Comparison of ENCODE assay signal across 27 cellular contexts in genomic region chr20:57163041-57163440, GRCh38.
DNase-seq lines count a peak whose midpoint lies in the region; ATAC-seq, FAIRE-seq and TF ChIP-seq lines count a peak whose summit lies in the region.
"Had no signal": no experiment of that assay in that cellular context is flagged by ENCODE, and none has a peak within 500 bp of the region (broad histone marks: within the 10 kb centered on the region; RNA-seq: fewer than 3 reads in every experiment).

No MANE protein-coding gene starts in this region.

- H3K4me3 ChIP-seq in cardiac muscle cell = no peak overlapping the region
- H3K4me3 ChIP-seq in HEK293 (ENCODE audit: low read depth, low read length) = no peak overlapping the region
- no peak overlapping the region for H3K4me3 ChIP-seq in K562
- H3K4me3 ChIP-seq: BLaER1 had no signal

- TF ChIP-seq POLR2A in K562 (conservative IDR thresholded peaks at IDR 0.05) = no peak

- no peak overlapping the region for H2AFZ ChIP-seq in K562 (ENCODE audit: low read depth, low read length)

- no peaks in the 10 kb centered on the region for H3K79me2 ChIP-seq in K562 (ENCODE audit: control insufficient read depth, insufficient read depth, low read length)

- ATAC-seq in K562 = no peak

- in situ Hi-C loops in K562 (cut with MboI) = no loop called here

- H3K9ac ChIP-seq in K562 (ENCODE audit: insufficient read depth in 1 of 2, low read depth in 2 of 2, low read length in 2 of 2) = no peak overlapping the region
- H3K9ac ChIP-seq: BLaER1 had no signal

- H3K4me1 ChIP-seq in cardiac muscle cell (ENCODE audit: low read depth) (peaks cover 35% of the 10 kb centered on the region), HEK293 (ENCODE audit: control insufficient read depth, insufficient read depth, low read length) (no peaks in the 10 kb centered on the region), K562 (replicated peaks in 1 of 2; ENCODE audit: control insufficient read depth in 2 of 2, insufficient read depth in 2 of 2, low read length in 2 of 2) (no peaks in the 10 kb centered on the region)
- H3K4me1 ChIP-seq: BE2C had no signal

- TF ChIP-seq RAD21 in K562 (CRISPR knock-in tag; conservative IDR thresholded peaks at IDR 0.05 in 1 of 2, IDR thresholded peaks at IDR 0.05 in 1 of 2) = no peak

- H3K36me3 ChIP-seq in cardiac muscle cell = no peaks in the 10 kb centered on the region
- H3K36me3 ChIP-seq in HEK293 (ENCODE audit: control insufficient read depth in 2 of 2, insufficient read depth in 1 of 2, low read length in 2 of 2) = no peaks in the 10 kb centered on the region
- no peaks in the 10 kb centered on the region for H3K36me3 ChIP-seq in K562 (ENCODE audit: control insufficient read depth, insufficient read depth, low read length)
- H3K36me3 ChIP-seq: BE2C, BLaER1 had no signal

- no peaks in the 10 kb centered on the region for H3K27me3 ChIP-seq in cardiac muscle cell
- H3K27me3 ChIP-seq in K562 (ENCODE audit: control insufficient read depth in 2 of 2, insufficient read depth in 2 of 2, low read length in 2 of 2) = peaks cover 14 to 69% of the 10 kb centered on the region in 2 experiments; a peak in 3 of 5 replicates
- H3K27me3 ChIP-seq: BE2C, BLaER1 had no signal

- POLR2A ChIA-PET in HEK293 (lab: Yijun Ruan, JAX) (no interaction called here), K562 (lab: Yijun Ruan, JAX) (no interaction called here)

- no peaks in the 10 kb centered on the region for H4K20me1 ChIP-seq in K562 (replicated peaks; ENCODE audit: control insufficient read depth, insufficient read depth, low read length)
- H4K20me1 ChIP-seq: BLaER1 had no signal

- no peak for TF ChIP-seq EP300 in K562 (IDR thresholded peaks at IDR 0.05; ENCODE audit: low read length)

- FAIRE-seq in K562 (lab: Jason Lieb, UNC) = no peak
- FAIRE-seq: A204.1, G401.6, GM12892, GM18507 had no signal

- CTCF ChIA-PET in HEK293 (lab: Yijun Ruan, JAX) (interaction anchor here (0.6 kb wide), 1 partner anchor 1339 kb away, joined by 5 read pairs; no protein-coding TSS in a partner anchor), K562 (lab: Yijun Ruan, JAX; ENCODE audit: low intra/inter-chr PET ratio) (no interaction called here)

- peak overlapping the region; percentile 89 for H3K27ac ChIP-seq in cardiac muscle cell
- no peak overlapping the region for H3K27ac ChIP-seq in HEK293 (ENCODE audit: extremely low read depth, low read depth, low read length)
- H3K27ac ChIP-seq in K562 (ENCODE audit: extremely low read depth, low read depth, low read length) = no peak overlapping the region
- H3K27ac ChIP-seq: BLaER1 had no signal

- no TSS peak for BruUV-seq in K562 (replicated peaks; lab: Mats Ljungman, UMichigan)

- intact Hi-C loops in cardiac septum (cut with DNase I) (no loop called here), K562 (cut with micrococcal nuclease) (no loop called here)

- no peaks in the 10 kb centered on the region for H3K9me1 ChIP-seq in K562 (ENCODE audit: control insufficient read depth, insufficient read depth, low read length)

- DNase-seq in cardiac muscle cell (ENCODE audit: low read depth in 1 of 2, low spot score in 1 of 2) (no peak), cardiac septum (ENCODE audit: low spot score) (no peak), ELR (ENCODE audit: low read depth) (peak; percentile 9), K562 (ENCODE audit: extremely low read depth in 1 of 4, low spot score in 3 of 4) (no peak), NCI-H510A (lab: John Stamatoyannopoulos, UW) (no peak), SIG-M5 treated with dmso at 0.1 percent for 504 hours (lab: John Stamatoyannopoulos, UW; ENCODE audit: unreplicated experiment) (no peak), OCI-M2 (lab: John Stamatoyannopoulos, UW; ENCODE audit: unreplicated experiment) (no peak)
- DNase-seq: 8988T; ACHN; BE2C; C1 segment of cervical spinal cord; CD4-positive, alpha-beta memory T cell; CD4-positive, CD25-positive, alpha-beta regulatory T cell; CD8-positive, alpha-beta memory T cell; COR-L47; DMS 273 treated with DMSO at 0.1 percent for 48 hours; DMS153; DMS53; DND-41; EL; GF-D8 had no signal

- H3K9me3 ChIP-seq in cardiac muscle cell (ENCODE audit: low read depth) (no peaks in the 10 kb centered on the region), HEK293 (ENCODE audit: control insufficient read depth, insufficient read depth, low read depth, low read length) (no peaks in the 10 kb centered on the region), K562 (replicated peaks; ENCODE audit: control insufficient read depth, insufficient read depth, low read depth, low read length) (no peaks in the 10 kb centered on the region)
- H3K9me3 ChIP-seq: BE2C had no signal

- 3% methylated on average over 2 of the region's 2 CpGs for WGBS in K562 (ENCODE audit: insufficient coverage, low coverage, missing lambda C conversion rate)

- no peak for TF ChIP-seq CTCF in cardiac muscle cell (IDR thresholded peaks at IDR 0.05; ENCODE audit: low read depth, low read length)
- TF ChIP-seq CTCF in HEK293 (tag by site-specific recombination; IDR thresholded peaks at IDR 0.05) = no peak
- TF ChIP-seq CTCF in K562 (IDR thresholded peaks at IDR 0.05 in 2 of 3, conservative IDR thresholded peaks at IDR 0.05 in 1 of 3; ENCODE audit: insufficient read depth in 2 of 3, low read depth in 1 of 3, low read length in 3 of 3) = no peak

- no peak overlapping the region for H3K4me2 ChIP-seq in K562 (ENCODE audit: insufficient read depth, low read length)
- H3K4me2 ChIP-seq: BLaER1 had no signal

TF ChIP-seq in HEK293, 187 proteins besides CTCF, POLR2A, EP300 and RAD21:
- TF ChIP-seq ZNF433 (tag by site-specific recombination; IDR thresholded peaks at IDR 0.05; ENCODE audit: low read depth) (no peak), ZNF701 (tag by site-specific recombination; IDR thresholded peaks at IDR 0.05) (no peak), ZNF548 (tag by site-specific recombination; IDR thresholded peaks at IDR 0.05) (no peak), ZNF610 (tag by site-specific recombination; IDR thresholded peaks at IDR 0.05; ENCODE audit: borderline replicate concordance) (no peak), ZNF10 (tag by site-specific recombination; IDR thresholded peaks at IDR 0.05) (peak; percentile 95), KLF17 (tag by site-specific recombination; IDR thresholded peaks at IDR 0.05) (no peak), ZBTB6 (tag by site-specific recombination; IDR thresholded peaks at IDR 0.05) (no peak)

TF ChIP-seq in K562, 482 proteins besides CTCF, POLR2A, EP300 and RAD21 (continues in another document):
- no peak for TF ChIP-seq RBM25 (IDR thresholded peaks at IDR 0.05; ENCODE audit: low read depth, low read length, severe bottlenecking)
- no peak for TF ChIP-seq ZNF609 (CRISPR knock-in tag; IDR thresholded peaks at IDR 0.05; ENCODE audit: borderline replicate concordance)
- TF ChIP-seq KLF16 (IDR thresholded peaks at IDR 0.05) = no peak
- TF ChIP-seq ZNF134 (CRISPR knock-in tag; conservative IDR thresholded peaks at IDR 0.05) = peak; percentile 84
